In the genomic region with DNA sequence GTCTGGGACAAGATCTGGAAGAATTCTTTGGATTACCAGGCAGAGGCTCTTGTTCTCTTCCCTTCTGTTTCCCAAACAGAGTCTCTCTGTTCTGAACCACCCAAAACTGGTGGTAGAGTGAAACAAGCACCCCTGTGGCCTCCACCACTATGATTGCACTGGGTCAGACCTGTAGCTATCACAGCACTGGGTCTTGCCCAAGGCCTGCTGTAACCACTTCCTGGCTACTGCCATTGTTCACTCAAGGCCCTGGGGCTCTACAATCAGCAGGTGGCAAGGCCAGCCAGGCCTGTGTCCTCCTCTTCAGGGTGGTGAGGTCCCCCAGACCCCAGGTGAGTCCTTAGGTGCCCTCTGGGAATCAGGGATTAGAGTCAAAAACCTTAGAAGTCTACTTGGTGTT, we compare ENCODE assay signal across 30 cellular contexts. TPM values are rescaled to one million over a fixed set of nuclear protein-coding genes. Genes with fewer than 3 reads are reported as not detected.
"Had no signal": no experiment of that assay in that cellular context is flagged by ENCODE, and none has a peak within 500 bp of the region (broad histone marks: within the 10 kb centered on the region; RNA-seq: fewer than 3 reads in every experiment).

No MANE protein-coding gene starts in this region.

- H3K27ac ChIP-seq: body of pancreas, breast epithelium, coronary artery, PC-9, RWPE1 had no signal

- H3K9me3 ChIP-seq: body of pancreas, breast epithelium, MG63 had no signal

- ATAC-seq: activated CD4-positive, alpha-beta T cell treated with anti-CD3 and anti-CD28 coated beads for 36 hours; activated CD4-positive, CD25-positive, alpha-beta regulatory T cell treated with anti-CD3 and anti-CD28 coated beads, Interleukin-2, amount 50 U/mL, for 24 hours; activated CD8-positive, alpha-beta T cell treated with anti-CD3 and anti-CD28 coated beads, Interleukin-2, amount 10 ng/mL, durations not matched to agents 7 days and 5 days; body of pancreas; Right ventricle myocardium inferior; SK-N-SH treated with all-trans-retinoic acid at 6 μM for 48 hours had no signal

- H3K4me3 ChIP-seq: body of pancreas, breast epithelium, coronary artery, MG63, PC-9 had no signal

- H3K27me3 ChIP-seq: body of pancreas, breast epithelium, MG63 had no signal

- H3K4me2 ChIP-seq: PC-9 had no signal

- H3K36me3 ChIP-seq: breast epithelium, MG63 had no signal

- H2AFZ ChIP-seq: PC-9 had no signal

- H3K4me1 ChIP-seq: body of pancreas, breast epithelium had no signal

- DNase-seq: activated CD4-positive, alpha-beta T cell treated with anti-CD3 and anti-CD28 coated beads for 36 hours; activated CD4-positive, alpha-beta T cell treated with anti-CD3 and anti-CD28 coated beads, Interleukin-2, amount 10 ng/mL, durations not matched to agents 7 days and 5 days; activated CD4-positive, alpha-beta T cell treated with anti-CD3 and anti-CD28 coated beads, Interleukin-2, amount 50 U/mL, for 48 hours; activated CD8-positive, alpha-beta T cell treated with anti-CD3 and anti-CD28 coated beads, Interleukin-2, amount 10 ng/mL, durations not matched to agents 7 days and 5 days; activated gamma-delta T cell; activated naive CD4-positive, alpha-beta T cell treated with Interleukin-2 at 50 U/mL for 16 hours; activated naive CD8-positive, alpha-beta T cell treated with anti-CD3 and anti-CD28 coated beads, Interleukin-2, amount 10 ng/mL, durations not matched to agents 7 days and 5 days; activated T-cell treated with anti-CD3 and anti-CD28 coated beads, Interleukin-2, amount 50 U/mL, for 24 hours; amygdala; body of pancreas; Karpas-422; MG63; NCI-H1048; NCI-H1105 treated with DMSO at 0.1 percent for 48 hours; NCI-H1436; NCI-H1694; NCI-H2029; NCI-H345; NCI-H524 treated with DMSO at 0.1 percent for 48 hours; PC-9; SIG-M5; T1000 had no signal

RNA-seq across cellular contexts. Expression of a gene that starts 4.1 kb away (rescaled TPM):
- total RNA-seq: activated naive CD8-positive, alpha-beta T cell treated with anti-CD3 and anti-CD28 coated beads, Interleukin-2, amount 10 ng/mL, durations not matched to agents 7 days and 5 days; activated T-helper 2 cell treated with anti-CD3 and anti-CD28 coated beads, Interferon-gamma antibody, Interleukin-2, Interleukin-4, amounts not matched to agents 10 μg/mL and 5 μg/mL and 100 μg/mL, durations not matched to agents 14 hours and 24 hours and 36 hours; OCI-LY7; PC-9 had no signal
